10 cellular contexts compared by ENCODE assay signal in genomic region chr11:3156282-3156660, GRCh38. TPM values are rescaled to one million over a fixed set of nuclear protein-coding genes. Genes with fewer than 3 reads are reported as not detected.
DNase-seq lines count a peak whose midpoint lies in the region; ATAC-seq and TF ChIP-seq lines count a peak whose summit lies in the region.
"Had no signal": no experiment of that assay in that cellular context is flagged by ENCODE, and none has a peak within 500 bp of the region (broad histone marks: within the 10 kb centered on the region; RNA-seq: fewer than 3 reads in every experiment).

No MANE protein-coding gene starts in this region.

- peaks cover 81% of the 10 kb centered on the region for H3K4me1 Mint-ChIP-seq in HFFc6 (ENCODE audit: low read depth)
- peaks cover 33% of the 10 kb centered on the region for H3K4me1 Mint-ChIP-seq in central memory CD8-positive, alpha-beta T cell
- no peaks in the 10 kb centered on the region for H3K4me1 Mint-ChIP-seq in activated CD4-positive, alpha-beta T cell treated with anti-CD3 and anti-CD28 coated beads, Interleukin-2, amount 10 ng/mL, durations not matched to agents 24 days and 14 days
- H3K4me1 Mint-ChIP-seq in naive thymus-derived CD8-positive, alpha-beta T cell = peaks cover 27 to 58% (median 44%) of the 10 kb centered on the region in 4 donors

- peak overlapping the region; percentile 87 for H3K27ac Mint-ChIP-seq in HFFc6
- H3K27ac Mint-ChIP-seq in central memory CD8-positive, alpha-beta T cell (ENCODE audit: low read depth) = peak overlapping the region; percentile 74
- H3K27ac Mint-ChIP-seq in activated CD4-positive, alpha-beta T cell treated with anti-CD3 and anti-CD28 coated beads, Interleukin-2, amount 10 ng/mL, durations not matched to agents 24 days and 14 days = no peak overlapping the region
- H3K27ac Mint-ChIP-seq in naive thymus-derived CD8-positive, alpha-beta T cell = peak overlapping the region in 2 of 10 donors; percentile 72 to 82

- H3K9me3 ChIP-seq in right lobe of liver (no peaks in the 10 kb centered on the region), smooth muscle cell (replicated peaks; ENCODE audit: low read depth) (no peaks in the 10 kb centered on the region)
- H3K9me3 ChIP-seq: Caco-2 had no signal

- intact Hi-C loops in right lobe of liver (cut with DNase I) = no loop called here
- intact Hi-C loops in activated CD4-positive, alpha-beta T cell treated with anti-CD3 and anti-CD28 coated beads, Interleukin-2, amount 10 ng/mL, durations not matched to agents 24 days and 14 days (cut with micrococcal nuclease) = no loop called here

- H4K20me1 ChIP-seq in smooth muscle cell (ENCODE audit: low read depth) = peaks cover 80% of the 10 kb centered on the region

- H3K9me3 Mint-ChIP-seq in HFFc6 = no peaks in the 10 kb centered on the region
- no peaks in the 10 kb centered on the region for H3K9me3 Mint-ChIP-seq in central memory CD8-positive, alpha-beta T cell
- H3K9me3 Mint-ChIP-seq in activated CD4-positive, alpha-beta T cell treated with anti-CD3 and anti-CD28 coated beads, Interleukin-2, amount 10 ng/mL, durations not matched to agents 24 days and 14 days = no peaks in the 10 kb centered on the region
- no peaks in the 10 kb centered on the region for H3K9me3 Mint-ChIP-seq in naive thymus-derived CD8-positive, alpha-beta T cell

- H3K4me2 ChIP-seq in smooth muscle cell = peak overlapping the region; percentile 80

- H3K36me3 ChIP-seq in right lobe of liver (no peaks in the 10 kb centered on the region), smooth muscle cell (ENCODE audit: low read depth) (no peaks in the 10 kb centered on the region)

- WGBS in right lobe of liver (ENCODE audit: insufficient coverage, low coverage, low lambda C conversion rate, missing lambda C conversion rate) = 64% methylated on average over 11 of the region's 14 CpGs
- 53% methylated on average over 14 of the region's 14 CpGs for WGBS in smooth muscle cell (ENCODE audit: low lambda C conversion rate)

- H3K79me2 ChIP-seq in smooth muscle cell (ENCODE audit: low read depth) = peaks cover 82% of the 10 kb centered on the region

- peaks cover 1% of the 10 kb centered on the region; the same call in 1 of the 2 replicates for H3K27me3 Mint-ChIP-seq in HFFc6 (ENCODE audit: insufficient read depth)
- peaks cover 4% of the 10 kb centered on the region for H3K27me3 Mint-ChIP-seq in central memory CD8-positive, alpha-beta T cell
- peaks cover 8% of the 10 kb centered on the region for H3K27me3 Mint-ChIP-seq in activated CD4-positive, alpha-beta T cell treated with anti-CD3 and anti-CD28 coated beads, Interleukin-2, amount 10 ng/mL, durations not matched to agents 24 days and 14 days
- peaks cover 0 to 2% (median 0%) of the 10 kb centered on the region in 5 donors for H3K27me3 Mint-ChIP-seq in naive thymus-derived CD8-positive, alpha-beta T cell

- H3K4me3 ChIP-seq in right lobe of liver = no peak overlapping the region
- no peak overlapping the region for H3K4me3 ChIP-seq in smooth muscle cell

- no peak for TF ChIP-seq POLR2A in right lobe of liver (IDR thresholded peaks at IDR 0.05)

- H3K4me1 ChIP-seq in right lobe of liver (no peaks in the 10 kb centered on the region), smooth muscle cell (ENCODE audit: low read depth) (peaks cover 43% of the 10 kb centered on the region)

- H3K36me3 Mint-ChIP-seq in HFFc6 (ENCODE audit: low read depth) = no peaks in the 10 kb centered on the region
- H3K36me3 Mint-ChIP-seq in central memory CD8-positive, alpha-beta T cell (ENCODE audit: insufficient read depth) = peaks cover 4% of the 10 kb centered on the region
- H3K36me3 Mint-ChIP-seq in activated CD4-positive, alpha-beta T cell treated with anti-CD3 and anti-CD28 coated beads, Interleukin-2, amount 10 ng/mL, durations not matched to agents 24 days and 14 days (ENCODE audit: low read depth) = no peaks in the 10 kb centered on the region
- H3K36me3 Mint-ChIP-seq in naive thymus-derived CD8-positive, alpha-beta T cell = peaks cover 0 to 11% (median 3%) of the 10 kb centered on the region in 3 donors

- H3F3A ChIP-seq in smooth muscle cell (ENCODE audit: low read depth) = peaks cover 23% of the 10 kb centered on the region

- H3K9ac ChIP-seq in smooth muscle cell (ENCODE audit: low read depth) = peak overlapping the region; percentile 42

- H2AFZ ChIP-seq in smooth muscle cell (ENCODE audit: low read depth) = no peak overlapping the region

- TF ChIP-seq CTCF in HFFc6 (IDR thresholded peaks at IDR 0.05) (no peak), right lobe of liver (IDR thresholded peaks at IDR 0.05) (no peak), smooth muscle cell (IDR thresholded peaks at IDR 0.05; ENCODE audit: borderline replicate concordance, insufficient read depth, poor library complexity, severe bottlenecking) (no peak)

- H3K27ac ChIP-seq in right lobe of liver (no peak overlapping the region), smooth muscle cell (ENCODE audit: low read depth) (peak overlapping the region; percentile 100)

- POLR2A ChIA-PET in naive thymus-derived CD8-positive, alpha-beta T cell (lab: Charles Lee) = no interaction called here

- H3K27me3 ChIP-seq in right lobe of liver (no peaks in the 10 kb centered on the region), smooth muscle cell (ENCODE audit: low read depth) (no peaks in the 10 kb centered on the region)

- no peak for ATAC-seq in central memory CD8-positive, alpha-beta T cell (replicated peaks; ENCODE audit: extremely low read depth, poor library complexity, severe bottlenecking)
- no peak for ATAC-seq in right lobe of liver
- ATAC-seq in naive thymus-derived CD8-positive, alpha-beta T cell = no peak

- DNase-seq in HFFc6 = no peak
- DNase-seq in central memory CD8-positive, alpha-beta T cell (ENCODE audit: low spot score in 2 of 2) = no peak
- DNase-seq in right lobe of liver = peak in 2 of 3 donors; percentile 7 to 27
- no peak for DNase-seq in smooth muscle cell (lab: John Stamatoyannopoulos, UW; ENCODE audit: unreplicated experiment)
- DNase-seq in activated CD4-positive, alpha-beta T cell treated with anti-CD3 and anti-CD28 coated beads, Interleukin-2, amount 10 ng/mL, durations not matched to agents 24 days and 14 days = no peak
- no peak for DNase-seq in NCI-H526 (lab: John Stamatoyannopoulos, UW)
- DNase-seq in activated naive CD4-positive, alpha-beta T cell (lab: John Stamatoyannopoulos, UW) = no peak
- DNase-seq in naive thymus-derived CD8-positive, alpha-beta T cell = no peak
- DNase-seq: Caco-2, NCI-H146 had no signal

- peak overlapping the region; percentile 78 for H3K4me3 Mint-ChIP-seq in HFFc6
- no peak overlapping the region for H3K4me3 Mint-ChIP-seq in central memory CD8-positive, alpha-beta T cell
- no peak overlapping the region for H3K4me3 Mint-ChIP-seq in activated CD4-positive, alpha-beta T cell treated with anti-CD3 and anti-CD28 coated beads, Interleukin-2, amount 10 ng/mL, durations not matched to agents 24 days and 14 days
- no peak overlapping the region for H3K4me3 Mint-ChIP-seq in naive thymus-derived CD8-positive, alpha-beta T cell

RNA-seq across cellular contexts. Expression of gene OSBPL5, which starts 8.8 kb away (rescaled TPM):
- total RNA-seq in HFFc6 (2021; fragmentation: NEBNext Ultra II Directional; extraction: Animal tissue kit (Norgen Biotek cat#: 25700)) = 10 to 100 TPM; 32.6 to 42.6 (median 36.7) TPM
- total RNA-seq in right lobe of liver = 1 to 10 TPM; 2.2 to 6.3 (median 3.4) TPM
- total RNA-seq in smooth muscle cell = 24.2 and 27.3 TPM in 2 replicates
- polyA plus RNA-seq in smooth muscle cell = 43.4 and 46.0 TPM in 2 replicates
- 2.3 and 3.4 TPM in 2 replicates for total RNA-seq in activated CD4-positive, alpha-beta T cell treated with anti-CD3 and anti-CD28 coated beads, Interleukin-2, amount 10 ng/mL, durations not matched to agents 24 days and 14 days
- 10 to 100 TPM; 17.8 to 18.3 TPM for total RNA-seq in naive thymus-derived CD8-positive, alpha-beta T cell
- polyA plus RNA-seq in naive thymus-derived CD8-positive, alpha-beta T cell = 1 to 10 TPM; 4.4 to 5.5 (median 4.5) TPM

Comparison
In these comparisons a context has a peak if more than half of its experiments do, and no peak if none do; other contexts are left out.
1. DNase-seq: peak in right lobe of liver (2 of 3); none in HFFc6 (single experiment), central memory CD8-positive, alpha-beta T cell (0 of 2), smooth muscle cell (single experiment), activated CD4-positive, alpha-beta T cell treated with anti-CD3 and anti-CD28 coated beads, Interleukin-2, amount 10 ng/mL, durations not matched to agents 24 days and 14 days (single experiment), NCI-H526 (0 of 2), activated naive CD4-positive, alpha-beta T cell (0 of 4) and naive thymus-derived CD8-positive, alpha-beta T cell (0 of 10).